28 cellular contexts compared by ENCODE assay signal in genomic region chr5:158064331-158065123, GRCh38.
"Had no signal": no experiment of that assay in that cellular context is flagged by ENCODE, and none has a peak within 500 bp of the region (broad histone marks: within the 10 kb centered on the region; RNA-seq: fewer than 3 reads in every experiment).

No MANE protein-coding gene starts in this region.

- H3K9me3 Mint-ChIP-seq: activated naive CD4-positive, alpha-beta T cell treated with anti-CD3 and anti-CD28 coated beads, Interleukin-2, amount 50 U/mL, for 24 hours; activated T-cell treated with anti-CD3 and anti-CD28 coated beads, Interleukin-2, amount 50 U/mL, for 24 hours; activated T-helper 1 cell treated with anti-CD3 and anti-CD28 coated beads, Interleukin-12 subunit alpha, Interleukin-12 subunit beta, Interleukin-2, Interleukin-4 antibody, amounts not matched to agents 30 ng/mL and 10 ng/mL and 1 ng/mL, durations not matched to agents 14 hours and 24 hours and 36 hours; T-helper 1 cell treated with Interleukin-12 subunit alpha and Interleukin-12 subunit beta and Interleukin-4 antibody, amounts not matched to agents 30 μg/mL and 1 μg/mL, for 36 hours had no signal

- H3K27ac ChIP-seq: brain microvascular endothelial cell, cardiac muscle cell, SK-N-MC had no signal

- H3K27ac Mint-ChIP-seq: activated CD8-positive, alpha-beta memory T cell treated with anti-CD3 and anti-CD28 coated beads, Interleukin-2, amount 10 ng/mL, durations not matched to agents 7 days and 5 days; activated naive CD4-positive, alpha-beta T cell treated with anti-CD3 and anti-CD28 coated beads, Interleukin-2, amount 50 U/mL, for 24 hours; activated T-cell treated with anti-CD3 and anti-CD28 coated beads, Interleukin-2, amount 50 U/mL, for 24 hours; activated T-helper 1 cell treated with anti-CD3 and anti-CD28 coated beads, Interleukin-12 subunit alpha, Interleukin-12 subunit beta, Interleukin-2, Interleukin-4 antibody, amounts not matched to agents 30 ng/mL and 10 ng/mL and 1 ng/mL, durations not matched to agents 14 hours and 24 hours and 36 hours; T-helper 1 cell treated with Interleukin-12 subunit alpha and Interleukin-12 subunit beta and Interleukin-4 antibody, amounts not matched to agents 30 μg/mL and 1 μg/mL, for 36 hours; WTC11 had no signal

- H3K4me3 ChIP-seq: cardiac muscle cell, SK-N-MC had no signal

- H3K36me3 Mint-ChIP-seq: activated CD8-positive, alpha-beta memory T cell treated with anti-CD3 and anti-CD28 coated beads, Interleukin-2, amount 10 ng/mL, durations not matched to agents 7 days and 5 days; activated naive CD4-positive, alpha-beta T cell treated with anti-CD3 and anti-CD28 coated beads, Interleukin-2, amount 50 U/mL, for 24 hours; WTC11 had no signal

- ATAC-seq: activated CD8-positive, alpha-beta memory T cell treated with anti-CD3 and anti-CD28 coated beads, Interleukin-2, amount 10 ng/mL, durations not matched to agents 7 days and 5 days; Panc1; Right ventricle myocardium inferior; WTC11 had no signal

- H3K4me1 Mint-ChIP-seq: activated CD8-positive, alpha-beta memory T cell treated with anti-CD3 and anti-CD28 coated beads, Interleukin-2, amount 10 ng/mL, durations not matched to agents 7 days and 5 days; activated naive CD4-positive, alpha-beta T cell treated with anti-CD3 and anti-CD28 coated beads, Interleukin-2, amount 50 U/mL, for 24 hours had no signal

- H3K4me3 Mint-ChIP-seq: activated CD8-positive, alpha-beta memory T cell treated with anti-CD3 and anti-CD28 coated beads, Interleukin-2, amount 10 ng/mL, durations not matched to agents 7 days and 5 days; activated naive CD4-positive, alpha-beta T cell treated with anti-CD3 and anti-CD28 coated beads, Interleukin-2, amount 50 U/mL, for 24 hours; activated T-cell treated with anti-CD3 and anti-CD28 coated beads, Interleukin-2, amount 50 U/mL, for 24 hours; activated T-helper 1 cell treated with anti-CD3 and anti-CD28 coated beads, Interleukin-12 subunit alpha, Interleukin-12 subunit beta, Interleukin-2, Interleukin-4 antibody, amounts not matched to agents 30 ng/mL and 10 ng/mL and 1 ng/mL, durations not matched to agents 14 hours and 24 hours and 36 hours; T-helper 1 cell treated with Interleukin-12 subunit alpha and Interleukin-12 subunit beta and Interleukin-4 antibody, amounts not matched to agents 30 μg/mL and 1 μg/mL, for 36 hours; WTC11 had no signal

- H3K27me3 ChIP-seq: brain microvascular endothelial cell, cardiac muscle cell had no signal

- DNase-seq: activated CD4-positive, alpha-beta T cell treated with anti-CD3 and anti-CD28 coated beads for 48 hours; activated CD4-positive, alpha-beta T cell treated with anti-CD3 and anti-CD28 coated beads, Interleukin-2, amount 50 U/mL, for 48 hours; activated CD4-positive, CD25-positive, alpha-beta regulatory T cell treated with anti-CD3 and anti-CD28 coated beads, Interleukin-2, amount 50 U/mL, for 72 hours; activated CD8-positive, alpha-beta memory T cell treated with anti-CD3 and anti-CD28 coated beads, Interleukin-2, amount 10 ng/mL, durations not matched to agents 7 days and 5 days; activated effector memory CD4-positive, alpha-beta T cell treated with Interleukin-2 at 50 U/mL for 16 hours; activated naive CD4-positive, alpha-beta T cell; activated T-cell treated with anti-CD3 and anti-CD28 coated beads, Interleukin-2, amount 50 U/mL, for 24 hours; brain microvascular endothelial cell; Karpas-422; MM.1S; NCI-H1105; NCI-H1436; NCI-H187; NCI-H2081; NCI-H510A treated with DMSO at 0.1 percent for 48 hours; NCI-H69; NK-92 treated with Interleukin-12 subunit alpha and Interleukin-12 subunit beta, amount 100 ng/mL, for 24 hours; OCI-M1; RPMI8226; SW 1271 had no signal

- H3K36me3 ChIP-seq: brain microvascular endothelial cell, cardiac muscle cell had no signal
